15 cellular contexts compared by ENCODE assay signal in genomic region chr11:83725718-83726117, GRCh38.
A peak's percentile ranks its signal among the peaks of the same experiment; 100 is the strongest.
DNase-seq lines count a peak whose midpoint lies in the region; ATAC-seq and TF ChIP-seq lines count a peak whose summit lies in the region.
"Had no signal": no experiment of that assay in that cellular context is flagged by ENCODE, and none has a peak within 500 bp of the region (broad histone marks: within the 10 kb centered on the region; RNA-seq: fewer than 3 reads in every experiment).

No MANE protein-coding gene starts in this region.

- H3K36me3 ChIP-seq in PC-9 (ENCODE audit: low read depth), result no peaks in the 10 kb centered on the region

- H3K79me2 ChIP-seq in PC-9 (ENCODE audit: low read depth), result no peaks in the 10 kb centered on the region

- H3F3A ChIP-seq in PC-9 (ENCODE audit: insufficient read depth, low read depth), result no peaks in the 10 kb centered on the region

- H3K4me2 ChIP-seq in PC-9, result no peak overlapping the region

- no peak overlapping the region for H2AFZ ChIP-seq in PC-9

- CTCF ChIA-PET in PC-9 (lab: Charles Lee), result no interaction called here

- H3K9me2 ChIP-seq in PC-9 (ENCODE audit: insufficient read depth), result no peaks in the 10 kb centered on the region

- no TSS peak for BruUV-seq in PC-9 (replicated peaks; lab: Mats Ljungman, UMichigan)

- no peak overlapping the region for H3K27ac ChIP-seq in PC-9
- H3K27ac ChIP-seq: epithelial cell of prostate had no signal

- no peak for TF ChIP-seq CTCF in endothelial cell (IDR thresholded peaks at IDR 0.05; ENCODE audit: unreplicated experiment)
- TF ChIP-seq CTCF in PC-9 (conservative IDR thresholded peaks at IDR 0.05), result no peak

- no peaks in the 10 kb centered on the region for H3K36me3 Mint-ChIP-seq in endothelial cell (ENCODE audit: low read depth, unreplicated experiment)

- peak overlapping the region; percentile 53 for H3K27ac Mint-ChIP-seq in endothelial cell (ENCODE audit: unreplicated experiment)

- H3K4me3 Mint-ChIP-seq in endothelial cell (ENCODE audit: unreplicated experiment), result no peak overlapping the region
- H3K4me3 Mint-ChIP-seq: neural crest cell had no signal

- H3K27me3 ChIP-seq in PC-9 (ENCODE audit: insufficient read depth, low read depth), result peaks cover 4% of the 10 kb centered on the region; the same call in 1 of the 2 replicates
- H3K27me3 ChIP-seq: body of pancreas had no signal

- intact Hi-C loops in PC-9 (cut with micrococcal nuclease; ENCODE audit: unreplicated experiment), result loop anchor here (2.0 to 10.0 kb wide), 3 partner anchors 281 to 825 kb away; partner anchors contain the start of genes DDIAS and PRCP

- H3K4me3 ChIP-seq in PC-9, result no peak overlapping the region
- H3K4me3 ChIP-seq: body of pancreas had no signal

- H3K9me3 ChIP-seq in PC-9 (ENCODE audit: insufficient read depth, low read depth), result no peaks in the 10 kb centered on the region
- H3K9me3 ChIP-seq: body of pancreas had no signal

- H3K9me3 Mint-ChIP-seq in endothelial cell (ENCODE audit: unreplicated experiment), result no peaks in the 10 kb centered on the region
- H3K9me3 Mint-ChIP-seq: neural crest cell had no signal

- no peaks in the 10 kb centered on the region for H3K4me1 ChIP-seq in PC-9 (replicated peaks; ENCODE audit: insufficient read depth)

- H3K4me1 Mint-ChIP-seq in endothelial cell (ENCODE audit: unreplicated experiment), result peaks cover 13% of the 10 kb centered on the region

- POLR2A ChIA-PET in PC-9 (lab: Charles Lee; ENCODE audit: unreplicated experiment), result no interaction called here

- peak; percentile 60 for ATAC-seq in GM18867 (IDR thresholded peaks at IDR 0.05; ENCODE audit: unreplicated experiment)
- ATAC-seq in HG03432 (IDR thresholded peaks at IDR 0.05; ENCODE audit: unreplicated experiment), result peak; percentile 56
- no peak for ATAC-seq in HG02588 (IDR thresholded peaks at IDR 0.05; ENCODE audit: unreplicated experiment)
- no peak for ATAC-seq in HG02973 (IDR thresholded peaks at IDR 0.05; ENCODE audit: unreplicated experiment)
- ATAC-seq: body of pancreas had no signal

- no peaks in the 10 kb centered on the region for H4K20me1 ChIP-seq in PC-9 (ENCODE audit: insufficient read depth)

- DNase-seq in endothelial cell (ENCODE audit: low spot score), result no peak
- peak; percentile 2 for DNase-seq in stromal cell of bone marrow (ENCODE audit: low read depth)
- DNase-seq in activated CD4-positive, alpha-beta T cell treated with anti-CD3 and anti-CD28 coated beads for 4 hours, result no peak
- DNase-seq in PC-9, result no peak
- DNase-seq: body of pancreas; COR-L47; Right ventricle myocardium superior; stimulated activated CD4-positive, alpha-beta T cell treated with anti-CD3 and anti-CD28 coated beads, Interleukin-12 subunit alpha, Interleukin-12 subunit beta, amount 100 ng/mL, for 4 hours; stimulated activated CD8-positive, alpha-beta memory T cell treated with anti-CD3 and anti-CD28 coated beads, Interleukin-4, amount 100 ng/mL, for 48 hours had no signal

- no peaks in the 10 kb centered on the region for H3K27me3 Mint-ChIP-seq in endothelial cell (ENCODE audit: unreplicated experiment)

Comparison
In these comparisons a context has a peak if more than half of its experiments do, and no peak if none do; other contexts are left out.
1. ATAC-seq: peak in GM18867 (single experiment) and HG03432 (single experiment); none in HG02588 (single experiment) and HG02973 (single experiment).